ENCODE assay signal across 14 cellular contexts in genomic region chr6:16333580-16333979, GRCh38.
DNase-seq lines count a peak whose midpoint lies in the region; ATAC-seq and TF ChIP-seq lines count a peak whose summit lies in the region.
"Had no signal": no experiment of that assay in that cellular context is flagged by ENCODE, and none has a peak within 500 bp of the region (broad histone marks: within the 10 kb centered on the region; RNA-seq: fewer than 3 reads in every experiment).

No MANE protein-coding gene starts in this region.

- DNase-seq in NCI-H1105 treated with DMSO at 0.1 percent for 48 hours (lab: John Stamatoyannopoulos, UW) (peak; percentile 13), NCI-H1105 (lab: John Stamatoyannopoulos, UW) (no peak), iris pigment epithelial cell (ENCODE audit: low read depth) (peak; percentile 67), thyroid gland (peak; percentile 56 to 57), SKM-1 (lab: John Stamatoyannopoulos, UW; ENCODE audit: unreplicated experiment) (no peak)
- no peak for DNase-seq in activated T-helper 1 cell treated with anti-CD3 and anti-CD28 coated beads, Interleukin-12 subunit alpha, Interleukin-12 subunit beta, Interleukin-2, Interleukin-4 antibody, amounts not matched to agents 30 ng/mL and 10 ng/mL and 1 ng/mL, durations not matched to agents 14 hours and 24 hours and 36 hours (ENCODE audit: low spot score)
- DNase-seq in activated CD4-positive, alpha-beta T cell treated with anti-CD3 and anti-CD28 coated beads, Interleukin-2, amount 50 U/mL, for 4 hours = no peak
- DNase-seq: activated CD4-positive, alpha-beta T cell treated with anti-CD3 and anti-CD28 coated beads for 48 hours; cortex of kidney; GF-D8; naive thymus-derived CD8-positive, alpha-beta T cell; NCI-H510A; SHP77 treated with DMSO at 0.1 percent for 48 hours had no signal

- H3K27me3 Mint-ChIP-seq in activated T-helper 1 cell treated with anti-CD3 and anti-CD28 coated beads, Interleukin-12 subunit alpha, Interleukin-12 subunit beta, Interleukin-2, Interleukin-4 antibody, amounts not matched to agents 30 ng/mL and 10 ng/mL and 1 ng/mL, durations not matched to agents 14 hours and 24 hours and 36 hours (ENCODE audit: insufficient read depth) = no peaks in the 10 kb centered on the region
- H3K27me3 Mint-ChIP-seq: naive thymus-derived CD8-positive, alpha-beta T cell had no signal

- H3K9me3 Mint-ChIP-seq in activated T-helper 1 cell treated with anti-CD3 and anti-CD28 coated beads, Interleukin-12 subunit alpha, Interleukin-12 subunit beta, Interleukin-2, Interleukin-4 antibody, amounts not matched to agents 30 ng/mL and 10 ng/mL and 1 ng/mL, durations not matched to agents 14 hours and 24 hours and 36 hours = no peaks in the 10 kb centered on the region
- H3K9me3 Mint-ChIP-seq: naive thymus-derived CD8-positive, alpha-beta T cell had no signal

- intact Hi-C loops in activated T-helper 1 cell treated with anti-CD3 and anti-CD28 coated beads, Interleukin-12 subunit alpha, Interleukin-12 subunit beta, Interleukin-2, Interleukin-4 antibody, amounts not matched to agents 30 ng/mL and 10 ng/mL and 1 ng/mL, durations not matched to agents 14 hours and 24 hours and 36 hours (cut with micrococcal nuclease) = loop anchor here (2.0 to 5.0 kb wide), 5 partner anchors 17 to 684 kb away; no protein-coding TSS in a partner anchor
- intact Hi-C loops in thyroid gland (cut with DNase I) = loop anchor here (5.0 kb wide), 1 partner anchor 429 kb away; the partner anchor contains the start of gene ATXN1

- no peak overlapping the region for H3K4me3 ChIP-seq in thyroid gland (replicated peaks in 1 of 3)

- no peak for ATAC-seq in HG02798 (IDR thresholded peaks at IDR 0.05; ENCODE audit: poor library complexity, unreplicated experiment)
- ATAC-seq: naive thymus-derived CD8-positive, alpha-beta T cell had no signal

- no peaks in the 10 kb centered on the region for H3K36me3 ChIP-seq in thyroid gland

- no peaks in the 10 kb centered on the region for H3K9me3 ChIP-seq in thyroid gland

- peak overlapping the region; percentile 2 for H3K27ac Mint-ChIP-seq in activated T-helper 1 cell treated with anti-CD3 and anti-CD28 coated beads, Interleukin-12 subunit alpha, Interleukin-12 subunit beta, Interleukin-2, Interleukin-4 antibody, amounts not matched to agents 30 ng/mL and 10 ng/mL and 1 ng/mL, durations not matched to agents 14 hours and 24 hours and 36 hours

- H3K27ac ChIP-seq in thyroid gland = peak overlapping the region; percentile 25 to 46 (median 36)

- peak in 1 of 2 donors; percentile 10 for TF ChIP-seq POLR2A in thyroid gland (IDR thresholded peaks at IDR 0.05)

- WGBS in thyroid gland, 2 donors = 24 to 39% methylated on average over 3 of the region's 3 CpGs

- no peaks in the 10 kb centered on the region for H3K27me3 ChIP-seq in thyroid gland

- H3K36me3 Mint-ChIP-seq in activated T-helper 1 cell treated with anti-CD3 and anti-CD28 coated beads, Interleukin-12 subunit alpha, Interleukin-12 subunit beta, Interleukin-2, Interleukin-4 antibody, amounts not matched to agents 30 ng/mL and 10 ng/mL and 1 ng/mL, durations not matched to agents 14 hours and 24 hours and 36 hours (ENCODE audit: low read depth) = peaks cover 13% of the 10 kb centered on the region

- no peak overlapping the region for H3K4me3 Mint-ChIP-seq in activated T-helper 1 cell treated with anti-CD3 and anti-CD28 coated beads, Interleukin-12 subunit alpha, Interleukin-12 subunit beta, Interleukin-2, Interleukin-4 antibody, amounts not matched to agents 30 ng/mL and 10 ng/mL and 1 ng/mL, durations not matched to agents 14 hours and 24 hours and 36 hours
- H3K4me3 Mint-ChIP-seq: naive thymus-derived CD8-positive, alpha-beta T cell had no signal

- H3K4me1 ChIP-seq in thyroid gland = peaks cover 22 to 43% of the 10 kb centered on the region in 2 donors

- H3K4me1 Mint-ChIP-seq in activated T-helper 1 cell treated with anti-CD3 and anti-CD28 coated beads, Interleukin-12 subunit alpha, Interleukin-12 subunit beta, Interleukin-2, Interleukin-4 antibody, amounts not matched to agents 30 ng/mL and 10 ng/mL and 1 ng/mL, durations not matched to agents 14 hours and 24 hours and 36 hours (ENCODE audit: low read depth) = peaks cover 18% of the 10 kb centered on the region

- no peak for TF ChIP-seq CTCF in thyroid gland (IDR thresholded peaks at IDR 0.05)

Comparison
In these comparisons a context has a peak if more than half of its experiments do, and no peak if none do; other contexts are left out.
1. DNase-seq: peak in NCI-H1105 treated with DMSO at 0.1 percent for 48 hours (single experiment), iris pigment epithelial cell (single experiment) and thyroid gland (2 of 2); none in NCI-H1105 (single experiment), activated T-helper 1 cell treated with anti-CD3 and anti-CD28 coated beads, Interleukin-12 subunit alpha, Interleukin-12 subunit beta, Interleukin-2, Interleukin-4 antibody, amounts not matched to agents 30 ng/mL and 10 ng/mL and 1 ng/mL, durations not matched to agents 14 hours and 24 hours and 36 hours (single experiment), activated CD4-positive, alpha-beta T cell treated with anti-CD3 and anti-CD28 coated beads, Interleukin-2, amount 50 U/mL, for 4 hours (0 of 2) and SKM-1 (single experiment).